9 cellular contexts compared by ENCODE assay signal in the genomic region with DNA sequence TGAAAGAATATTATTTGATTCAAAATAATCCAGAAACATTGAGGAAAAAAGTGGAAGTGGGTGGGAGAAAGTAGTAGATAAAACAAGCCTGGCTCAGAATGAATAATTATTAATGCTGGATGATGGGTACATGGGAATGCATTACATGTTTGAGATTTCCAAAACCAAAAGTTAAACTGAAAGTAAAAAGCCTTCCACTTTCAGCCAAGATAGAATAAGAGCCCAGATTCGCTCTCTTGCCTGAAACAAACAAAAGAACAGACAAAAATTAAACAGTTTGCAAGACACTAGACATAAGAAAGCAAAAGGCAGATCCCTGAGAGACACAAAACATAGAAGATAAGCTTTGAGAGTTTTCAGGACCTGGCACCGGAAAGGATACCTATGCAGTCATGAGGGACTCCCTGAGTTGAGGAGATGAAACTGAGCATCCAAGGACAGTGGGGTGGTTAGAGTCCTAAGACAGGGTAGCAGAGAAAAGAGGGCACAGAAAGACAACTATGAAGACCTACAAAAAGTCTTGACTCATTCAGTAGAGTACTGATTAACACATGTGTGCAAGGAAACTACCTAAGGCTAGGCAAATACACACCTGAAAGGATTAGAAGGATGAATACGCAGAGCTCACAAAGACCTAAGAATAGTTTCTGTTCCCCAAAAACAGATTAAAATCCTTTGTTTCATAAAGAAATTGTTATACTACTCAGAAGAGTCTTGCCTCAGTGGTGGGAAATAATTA. TPM values are rescaled to one million over a fixed set of nuclear protein-coding genes. Genes with fewer than 3 reads are reported as not detected.
DNase-seq lines count a peak whose midpoint lies in the region; ATAC-seq, FAIRE-seq and TF ChIP-seq lines count a peak whose summit lies in the region.
"Had no signal": no experiment of that assay in that cellular context is flagged by ENCODE, and none has a peak within 500 bp of the region (broad histone marks: within the 10 kb centered on the region; RNA-seq: fewer than 3 reads in every experiment).

No MANE protein-coding gene starts in this region.

- DNase-seq in GM12892 (ENCODE audit: insufficient read length), result no peak
- peak in 1 of 2 donors; percentile 4 for DNase-seq in memory B cell (ENCODE audit: low spot score in 2 of 2)
- DNase-seq in cerebellar cortex (ENCODE audit: low spot score), result no peak
- DNase-seq in NCI-H345 treated with DMSO at 0.1 percent for 48 hours (lab: John Stamatoyannopoulos, UW; ENCODE audit: unreplicated experiment), result no peak
- DNase-seq in D721Med (ENCODE audit: insufficient read length, low spot score), result no peak
- DNase-seq in glutamatergic neuron, result no peak

- TF ChIP-seq POLR2A in GM12892 (IDR thresholded peaks at IDR 0.05; ENCODE audit: low read depth, low read length), result no peak

- H3K27me3 Mint-ChIP-seq in memory B cell (no peaks in the 10 kb centered on the region), glutamatergic neuron (ENCODE audit: unreplicated experiment) (peaks cover 3% of the 10 kb centered on the region)

- peak; percentile 88 for ATAC-seq in GM21423 (IDR thresholded peaks at IDR 0.05; ENCODE audit: unreplicated experiment)
- peak; percentile 70 for ATAC-seq in HG03571 (IDR thresholded peaks at IDR 0.05; ENCODE audit: unreplicated experiment)
- peak; percentile 95 for ATAC-seq in memory B cell (ENCODE audit: low read depth)

- H3K4me1 Mint-ChIP-seq in memory B cell (peaks cover 13% of the 10 kb centered on the region), glutamatergic neuron (ENCODE audit: low read depth, unreplicated experiment) (no peaks in the 10 kb centered on the region)

- H3K27ac Mint-ChIP-seq in memory B cell (peak overlapping the region; percentile 86), glutamatergic neuron (ENCODE audit: unreplicated experiment) (no peak overlapping the region)

- no peaks in the 10 kb centered on the region for H3K9me3 Mint-ChIP-seq in memory B cell
- H3K9me3 Mint-ChIP-seq in glutamatergic neuron (ENCODE audit: unreplicated experiment), result no peaks in the 10 kb centered on the region

- H3K36me3 Mint-ChIP-seq in memory B cell, result peaks cover 12% of the 10 kb centered on the region
- no peaks in the 10 kb centered on the region for H3K36me3 Mint-ChIP-seq in glutamatergic neuron (ENCODE audit: unreplicated experiment)

- TF ChIP-seq CTCF in D721Med (IDR thresholded peaks at IDR 0.05; ENCODE audit: insufficient read depth, missing control alignments) (no peak), glutamatergic neuron (IDR thresholded peaks at IDR 0.05; ENCODE audit: partially characterized antibody, unreplicated experiment) (no peak)

- peak overlapping the region; percentile 80 for H3K4me3 Mint-ChIP-seq in memory B cell
- no peak overlapping the region for H3K4me3 Mint-ChIP-seq in glutamatergic neuron (ENCODE audit: unreplicated experiment)

- FAIRE-seq in GM12892 (lab: Jason Lieb, UNC) (peak; percentile 86), D721Med (lab: Jason Lieb, UNC) (no peak)
- FAIRE-seq: bronchial epithelial cell had no signal

RNA-seq across cellular contexts. Expression of a gene that starts 54.1 kb away (rescaled TPM):
- 18.0 TPM for polyA plus RNA-seq in GM12892 (2012; ENCODE audit: missing spikeins)
- total RNA-seq in glutamatergic neuron (ENCODE audit: unreplicated experiment), result 13.4 TPM
